17 cellular contexts compared by ENCODE assay signal in genomic region chr2:114685102-114685501, GRCh38.
DNase-seq lines count a peak whose midpoint lies in the region; ATAC-seq, FAIRE-seq and TF ChIP-seq lines count a peak whose summit lies in the region.
"Had no signal": no experiment of that assay in that cellular context is flagged by ENCODE, and none has a peak within 500 bp of the region (broad histone marks: within the 10 kb centered on the region; RNA-seq: fewer than 3 reads in every experiment).

No MANE protein-coding gene starts in this region.

- no peak overlapping the region for H2BK5ac ChIP-seq in H9 (ENCODE audit: insufficient read length, low read length)

- no peak overlapping the region for H4K8ac ChIP-seq in H9 (replicated peaks; ENCODE audit: insufficient read length, low read depth, low read length)

- H4K91ac ChIP-seq in H9 (ENCODE audit: insufficient read length, low read depth, low read length) = no peak overlapping the region

- intact Hi-C loops in HepG2 (cut with micrococcal nuclease; ENCODE audit: unreplicated experiment) = no loop called here

- TF ChIP-seq EP300 in HepG2 (IDR thresholded peaks at IDR 0.05; ENCODE audit: low read depth in 2 of 2, low read length in 2 of 2) (no peak), HepG2 (CRISPR knock-in tag; IDR thresholded peaks at IDR 0.05; ENCODE audit: borderline replicate concordance) (no peak)

- H2AFZ ChIP-seq in H9 (ENCODE audit: low read length) (no peak overlapping the region), HepG2 (ENCODE audit: low read length) (no peak overlapping the region)

- no CpG with 5 or more reads among the region's 3 CpGs for WGBS in H9 (ENCODE audit: extremely low coverage, insufficient read length, low lambda C conversion rate)
- 9% methylated on average over 3 of the region's 3 CpGs for WGBS in HepG2 (ENCODE audit: low lambda C conversion rate)

- H3K36me3 ChIP-seq in NT2/D1 (ENCODE audit: insufficient read depth, insufficient read length, low read length) = no peaks in the 10 kb centered on the region
- H3K36me3 ChIP-seq in iPS-20b (ENCODE audit: insufficient read depth, low read depth, low read length) = no peaks in the 10 kb centered on the region
- no peaks in the 10 kb centered on the region for H3K36me3 ChIP-seq in HepG2 (replicated peaks in 1 of 2; ENCODE audit: control insufficient read depth in 1 of 2, insufficient read depth in 2 of 2, low read length in 2 of 2)

- H3K4me3 Mint-ChIP-seq in H9 = peak overlapping the region in 1 of 2 experiments; percentile 31; a peak in 3 of 5 replicates
- no peak overlapping the region for H3K4me3 Mint-ChIP-seq in nephron progenitor cell
- H3K4me3 Mint-ChIP-seq: B cell; CD4-positive, alpha-beta T cell had no signal

- no peak overlapping the region for H3K56ac ChIP-seq in H9 (ENCODE audit: insufficient read length, low read depth, low read length)

- H3K9me3 ChIP-seq in H9 (ENCODE audit: control insufficient read depth, low read depth, low read length) (no peaks in the 10 kb centered on the region), NT2/D1 (ENCODE audit: insufficient read depth, low read length) (no peaks in the 10 kb centered on the region), iPS-20b (ENCODE audit: insufficient read depth, low read depth, low read length) (no peaks in the 10 kb centered on the region), HepG2 (ENCODE audit: low read length) (no peaks in the 10 kb centered on the region)

- H3K23ac ChIP-seq in H9 (ENCODE audit: insufficient read length, low read depth, low read length) = no peak overlapping the region

- DNase-seq in H9 (no peak), NT2/D1 (ENCODE audit: low read depth, low spot score) (peak; percentile 43), nephron progenitor cell (no peak), HepG2 (ENCODE audit: low spot score) (no peak), NCI-H2107 treated with DMSO at 0.1 percent for 48 hours (lab: John Stamatoyannopoulos, UW; ENCODE audit: unreplicated experiment) (no peak)
- DNase-seq in activated CD4-positive, alpha-beta T cell treated with anti-CD3 and anti-CD28 coated beads for 1 hour = no peak
- DNase-seq: C1 segment of cervical spinal cord; CD4-positive, alpha-beta T cell; DMS79; GOT3; HCEC 1CT had no signal

- H4K20me1 ChIP-seq in H9 (ENCODE audit: control insufficient read depth, insufficient read depth, insufficient read length) (no peaks in the 10 kb centered on the region), HepG2 (ENCODE audit: insufficient read depth, low read length) (no peaks in the 10 kb centered on the region)

- no peaks in the 10 kb centered on the region for H3K27me3 Mint-ChIP-seq in H9 (ENCODE audit: low read depth)
- peaks cover 3% of the 10 kb centered on the region for H3K27me3 Mint-ChIP-seq in nephron progenitor cell (ENCODE audit: low read depth, poor library complexity)

- H2BK20ac ChIP-seq in H9 (ENCODE audit: low read depth, low read length, poor library complexity, severe bottlenecking) = no peak overlapping the region

- no peak for ATAC-seq in HepG2
- ATAC-seq: GM12878 had no signal

- CTCF ChIA-PET in HepG2 (lab: Yijun Ruan, JAX; ENCODE audit: low intra/inter-chr PET ratio, low total read pairs) = no interaction called here

- no peak overlapping the region for H3T11ph ChIP-seq in H9 (ENCODE audit: low read length)

- H2AK5ac ChIP-seq in H9 (ENCODE audit: insufficient read length, low read length) = no peak overlapping the region

- H4K5ac ChIP-seq in H9 (ENCODE audit: insufficient read length, low read depth, low read length) = no peak overlapping the region

- H3K9ac ChIP-seq in H9 (ENCODE audit: extremely low read depth, insufficient read length, low read length) (no peak overlapping the region), NT2/D1 (ENCODE audit: insufficient read length, low read depth) (no peak overlapping the region), iPS-20b (ENCODE audit: low read depth, low read length) (peak overlapping the region; percentile 34; the same call in 1 of the 2 replicates), HepG2 (ENCODE audit: insufficient read depth, low read depth, low read length) (no peak overlapping the region)

- H3K27ac Mint-ChIP-seq in H9 = peak overlapping the region; percentile 84 to 95 (median 93)
- peak overlapping the region; percentile 7 for H3K27ac Mint-ChIP-seq in nephron progenitor cell
- H3K27ac Mint-ChIP-seq: B cell; CD4-positive, alpha-beta T cell had no signal

- no peak overlapping the region for H3K14ac ChIP-seq in H9 (ENCODE audit: insufficient read depth, low read length)

- no peaks in the 10 kb centered on the region for H3K23me2 ChIP-seq in H9 (ENCODE audit: insufficient read length, low read depth, low read length, poor library complexity, severe bottlenecking)

- H3K4me2 ChIP-seq in H9 (ENCODE audit: insufficient read depth, insufficient read length, low read length) (no peak overlapping the region), HepG2 (ENCODE audit: low read depth, low read length) (no peak overlapping the region)

- peak overlapping the region; percentile 37 for H3K27ac ChIP-seq in H9 (ENCODE audit: insufficient read length, low read depth, low read length)
- H3K27ac ChIP-seq in iPS-20b (ENCODE audit: low read length) = peak overlapping the region; percentile 54
- no peak overlapping the region for H3K27ac ChIP-seq in HepG2 (ENCODE audit: extremely low read length, insufficient read depth, low read length)
- H3K27ac ChIP-seq: HL-60 had no signal

- no peak for FAIRE-seq in HepG2 (lab: Jason Lieb, UNC)
- FAIRE-seq: A204.1, GM12878, GM18507 had no signal

- TF ChIP-seq POLR2A in HepG2 (IDR thresholded peaks at IDR 0.05; ENCODE audit: insufficient read depth in 1 of 2, low read depth in 2 of 2, low read length in 2 of 2) = no peak

- no peak overlapping the region for H2BK120ac ChIP-seq in H9 (ENCODE audit: low read depth, low read length, poor library complexity, severe bottlenecking)

- H3K4me1 ChIP-seq in H9 (ENCODE audit: insufficient read depth, low read length) (peaks cover 12% of the 10 kb centered on the region; the same call in 1 of the 2 replicates), NT2/D1 (ENCODE audit: insufficient read depth, insufficient read length) (no peaks in the 10 kb centered on the region), iPS-20b (ENCODE audit: insufficient read depth, low read length) (peaks cover 27% of the 10 kb centered on the region; the same call in 1 of the 2 replicates), HepG2 (ENCODE audit: insufficient read depth, low read length) (no peaks in the 10 kb centered on the region)

- no peak for TF ChIP-seq RAD21 in HepG2 (CRISPR knock-in tag; IDR thresholded peaks at IDR 0.05)

- 0 out of 7 replicates have a peak, but pooled peaks cover 0 to 6% (median 0%) of the 10 kb centered on the region in 3 experiments for H3K36me3 Mint-ChIP-seq in H9 (ENCODE audit: insufficient read depth in 1 of 3, low read depth in 3 of 3)
- no peaks in the 10 kb centered on the region for H3K36me3 Mint-ChIP-seq in nephron progenitor cell (ENCODE audit: low read depth)

- H3K27me3 ChIP-seq in H9 (ENCODE audit: insufficient read depth, low read length) (no peaks in the 10 kb centered on the region), NT2/D1 (ENCODE audit: insufficient read depth, insufficient read length) (no peaks in the 10 kb centered on the region), iPS-20b (ENCODE audit: insufficient read depth, low read length) (no peaks in the 10 kb centered on the region), HepG2 (ENCODE audit: control insufficient read depth in 1 of 2, insufficient read depth in 2 of 2, low read length in 2 of 2) (no peaks in the 10 kb centered on the region)

- no peak overlapping the region for H3K18ac ChIP-seq in H9 (ENCODE audit: insufficient read length, low read depth, low read length)

- BruUV-seq in HepG2 (replicated peaks; lab: Mats Ljungman, UMichigan) = no TSS peak

- H3K4me3 ChIP-seq in NT2/D1 (ENCODE audit: insufficient read length, low read depth) (no peak overlapping the region), iPS-20b (ENCODE audit: low read length) (peak overlapping the region; percentile 23), HepG2 (replicated peaks in 1 of 3; ENCODE audit: insufficient read depth in 1 of 3, low read depth in 2 of 3, low read length in 3 of 3) (no peak overlapping the region)
- H3K4me3 ChIP-seq: GM12878 had no signal

- H3K4ac ChIP-seq in H9 (ENCODE audit: low read depth, low read length) = no peak overlapping the region

- in situ Hi-C loops in HepG2 (cut with HindIII; ENCODE audit: extremely low pct_ligation_motif_present, low pct_unique_long_range_greater_than_20kb) = no loop called here

- H3K79me1 ChIP-seq in H9 (ENCODE audit: insufficient read depth, low read depth, low read length, poor library complexity, severe bottlenecking) = no peaks in the 10 kb centered on the region

- no peak overlapping the region for H2BK15ac ChIP-seq in H9 (ENCODE audit: low read depth, low read length)

- no peak overlapping the region for H2BK12ac ChIP-seq in H9 (ENCODE audit: insufficient read length, low read depth, low read length)

- H3K4me1 Mint-ChIP-seq in H9 (peaks cover 41 to 44% of the 10 kb centered on the region in 2 experiments), nephron progenitor cell (peaks cover 16% of the 10 kb centered on the region)
- H3K4me1 Mint-ChIP-seq: B cell had no signal

- H3K79me2 ChIP-seq in H9 (ENCODE audit: insufficient read depth, low read length) (no peaks in the 10 kb centered on the region), HepG2 (ENCODE audit: insufficient read depth, low read length) (no peaks in the 10 kb centered on the region)

- no peak for TF ChIP-seq CTCF in H9 (conservative IDR thresholded peaks at IDR 0.05)
- TF ChIP-seq CTCF in nephron progenitor cell (IDR thresholded peaks at IDR 0.05) = no peak
- TF ChIP-seq CTCF in HepG2 (CRISPR knock-in tag; IDR thresholded peaks at IDR 0.05) = no peak

- H3K9me3 Mint-ChIP-seq in H9 = no peaks in the 10 kb centered on the region
- no peaks in the 10 kb centered on the region for H3K9me3 Mint-ChIP-seq in nephron progenitor cell
- H3K9me3 Mint-ChIP-seq: CD4-positive, alpha-beta T cell had no signal

- POLR2A ChIA-PET in HepG2 (lab: Yijun Ruan, JAX) = no interaction called here

TF ChIP-seq in HepG2, 621 proteins besides CTCF, POLR2A, EP300 and RAD21 (continues in another document):
- TF ChIP-seq ELK4 (CRISPR knock-in tag; IDR thresholded peaks at IDR 0.05; ENCODE audit: borderline replicate concordance) (no peak), ZNF530 (CRISPR knock-in tag; IDR thresholded peaks at IDR 0.05; ENCODE audit: low read depth) (no peak), SUZ12 (IDR thresholded peaks at IDR 0.05; ENCODE audit: low read depth, low read length) (no peak), RCOR2 (CRISPR knock-in tag; IDR thresholded peaks at IDR 0.05) (no peak), ZNF546 (CRISPR knock-in tag; conservative IDR thresholded peaks at IDR 0.05) (no peak)
